ENCODE assay signal across 18 cellular contexts in the genomic region with DNA sequence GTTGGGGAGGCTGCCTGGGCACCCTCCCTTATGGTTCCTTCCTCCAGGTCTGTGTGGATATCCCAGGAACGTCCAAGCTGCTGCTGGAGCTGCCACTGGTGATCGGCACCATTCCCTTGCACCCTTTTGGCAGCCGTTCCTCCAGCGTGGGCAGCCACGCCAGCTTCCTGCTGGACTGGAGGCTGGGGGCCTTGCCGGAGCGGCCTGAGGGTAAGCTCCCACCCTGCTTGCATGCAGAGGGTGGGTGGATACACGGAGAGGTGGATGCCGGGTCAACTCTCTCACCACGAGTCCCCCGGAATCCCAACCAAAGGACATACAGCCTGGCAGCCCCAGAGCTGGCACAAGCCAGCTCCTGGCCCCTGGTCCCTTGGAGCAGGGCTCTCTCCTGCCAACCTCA. TPM values are rescaled to one million over a fixed set of nuclear protein-coding genes. Genes with fewer than 3 reads are reported as not detected.
DNase-seq lines count a peak whose midpoint lies in the region; ATAC-seq and TF ChIP-seq lines count a peak whose summit lies in the region.
"Had no signal": no experiment of that assay in that cellular context is flagged by ENCODE, and none has a peak within 500 bp of the region (broad histone marks: within the 10 kb centered on the region; RNA-seq: fewer than 3 reads in every experiment).

No MANE protein-coding gene starts in this region.

- peak overlapping the region; percentile 58 for H3K27ac Mint-ChIP-seq in stimulated activated effector memory CD8-positive, alpha-beta T cell treated with anti-CD3 and anti-CD28 coated beads, Interleukin-12 subunit alpha, Interleukin-12 subunit beta, amount 100 ng/mL, for 72 hours
- no peak overlapping the region for H3K27ac Mint-ChIP-seq in Calu3 (ENCODE audit: unreplicated experiment)

- peaks cover 50% of the 10 kb centered on the region for H3K4me1 Mint-ChIP-seq in stimulated activated effector memory CD8-positive, alpha-beta T cell treated with anti-CD3 and anti-CD28 coated beads, Interleukin-12 subunit alpha, Interleukin-12 subunit beta, amount 100 ng/mL, for 72 hours
- peaks cover 20% of the 10 kb centered on the region for H3K4me1 Mint-ChIP-seq in Calu3 (ENCODE audit: low read depth, unreplicated experiment)

- intact Hi-C loops in esophagus squamous epithelium (cut with DNase I) (no loop called here), posterior vena cava (cut with DNase I) (no loop called here), Calu3 (cut with micrococcal nuclease; ENCODE audit: unreplicated experiment) (no loop called here)

- TF ChIP-seq POLR2A in Peyer's patch (IDR thresholded peaks at IDR 0.05) (no peak), esophagus squamous epithelium (IDR thresholded peaks at IDR 0.05) (no peak)

- no TSS peak for BruUV-seq in Calu3 (replicated peaks; lab: Mats Ljungman, UMichigan)

- peaks cover 0 to 5% (median 0%) of the 10 kb centered on the region in 11 experiments; a peak in 4 of 22 replicates for H3K9me3 ChIP-seq in BLaER1 treated with 17β-estradiol and CSF1 and Interleukin-3, amounts not matched to agents 10 nM and 100 nM (replicated peaks in 1 of 11)
- no peaks in the 10 kb centered on the region for H3K9me3 ChIP-seq in Peyer's patch
- H3K9me3 ChIP-seq in esophagus squamous epithelium = no peaks in the 10 kb centered on the region
- H3K9me3 ChIP-seq: Caco-2, SJCRH30 had no signal

- H3K4me1 ChIP-seq in BLaER1 treated with 17β-estradiol and CSF1 and Interleukin-3, amounts not matched to agents 10 nM and 100 nM = peaks cover 36 to 70% (median 53%) of the 10 kb centered on the region in 10 experiments
- peaks cover 0 to 31% (median 13%) of the 10 kb centered on the region in 4 donors for H3K4me1 ChIP-seq in Peyer's patch
- peaks cover 16 to 65% (median 30%) of the 10 kb centered on the region in 3 donors for H3K4me1 ChIP-seq in esophagus squamous epithelium
- H3K4me1 ChIP-seq: SJCRH30 had no signal

- 95% methylated on average over 4 of the region's 11 CpGs; no CpG with 5 or more reads in 1 of the 2 donors for whole genome bisulfite sequencing in esophagus squamous epithelium, 2 donors

- TF ChIP-seq CTCF in Peyer's patch (IDR thresholded peaks at IDR 0.05) = no peak
- no peak for TF ChIP-seq CTCF in esophagus squamous epithelium (IDR thresholded peaks at IDR 0.05)
- no peak for TF ChIP-seq CTCF in Calu3 (IDR thresholded peaks at IDR 0.05; ENCODE audit: unreplicated experiment)

- peak overlapping the region in 2 of 11 experiments; percentile 98 to 99; a peak in 3 of 22 replicates for H3K4me2 ChIP-seq in BLaER1 treated with 17β-estradiol and CSF1 and Interleukin-3, amounts not matched to agents 10 nM and 100 nM

- no peaks in the 10 kb centered on the region for H3K27me3 ChIP-seq in BLaER1 treated with 17β-estradiol and CSF1 and Interleukin-3, amounts not matched to agents 10 nM and 100 nM
- H3K27me3 ChIP-seq in Peyer's patch (no peaks in the 10 kb centered on the region), esophagus squamous epithelium (no peaks in the 10 kb centered on the region)
- H3K27me3 ChIP-seq: SJCRH30 had no signal

- H3K36me3 ChIP-seq in BLaER1 treated with 17β-estradiol and CSF1 and Interleukin-3, amounts not matched to agents 10 nM and 100 nM = peaks cover 69 to 83% (median 75%) of the 10 kb centered on the region in 11 experiments
- H3K36me3 ChIP-seq in Peyer's patch (peaks cover 0 to 58% (median 0%) of the 10 kb centered on the region in 3 donors), esophagus squamous epithelium (peaks cover 17 to 68% (median 30%) of the 10 kb centered on the region in 3 donors)
- H3K36me3 ChIP-seq: SJCRH30 had no signal

- CTCF ChIA-PET in Calu3 (lab: Charles Lee) = interaction anchor here (1.3 kb wide), 1 partner anchor 19 kb away, joined by 3 read pairs; no protein-coding TSS in a partner anchor

- H3K9me3 Mint-ChIP-seq in stimulated activated effector memory CD8-positive, alpha-beta T cell treated with anti-CD3 and anti-CD28 coated beads, Interleukin-12 subunit alpha, Interleukin-12 subunit beta, amount 100 ng/mL, for 72 hours = no peaks in the 10 kb centered on the region
- no peaks in the 10 kb centered on the region for H3K9me3 Mint-ChIP-seq in Calu3 (ENCODE audit: low read depth, unreplicated experiment)

- no peak overlapping the region for H3K4me3 Mint-ChIP-seq in stimulated activated effector memory CD8-positive, alpha-beta T cell treated with anti-CD3 and anti-CD28 coated beads, Interleukin-12 subunit alpha, Interleukin-12 subunit beta, amount 100 ng/mL, for 72 hours
- no peak overlapping the region for H3K4me3 Mint-ChIP-seq in Calu3 (ENCODE audit: low read depth, unreplicated experiment)

- H3K4me3 ChIP-seq in BLaER1 treated with 17β-estradiol and CSF1 and Interleukin-3, amounts not matched to agents 10 nM and 100 nM = peak overlapping the region in 1 of 10 experiments; percentile 72; a peak in 2 of 20 replicates
- H3K4me3 ChIP-seq in Peyer's patch (peak overlapping the region; percentile 52 to 68 (median 64)), esophagus squamous epithelium (peak overlapping the region; percentile 39 to 78 (median 62))
- H3K4me3 ChIP-seq: K562, SJCRH30 had no signal

- H3K9ac ChIP-seq in BLaER1 treated with 17β-estradiol and CSF1 and Interleukin-3, amounts not matched to agents 10 nM and 100 nM = peak overlapping the region in 8 of 11 experiments; percentile 14 to 84 (median 24); a peak in 7 of 22 replicates

- no peak for ATAC-seq in stimulated activated effector memory CD8-positive, alpha-beta T cell treated with anti-CD3 and anti-CD28 coated beads, Interleukin-12 subunit alpha, Interleukin-12 subunit beta, amount 100 ng/mL, for 72 hours
- ATAC-seq in GM19023 (IDR thresholded peaks at IDR 0.05; ENCODE audit: unreplicated experiment) = no peak
- ATAC-seq: K562 had no signal

- peaks cover 33 to 75% (median 44%) of the 10 kb centered on the region in 11 experiments; a peak in 21 of 22 replicates for H4K20me1 ChIP-seq in BLaER1 treated with 17β-estradiol and CSF1 and Interleukin-3, amounts not matched to agents 10 nM and 100 nM

- DNase-seq in Peyer's patch (no peak), esophagus squamous epithelium (lab: John Stamatoyannopoulos, UW) (no peak), posterior vena cava (ENCODE audit: low spot score) (no peak), H4 (ENCODE audit: low spot score) (no peak), Calu3 (no peak)
- DNase-seq in stimulated activated effector memory CD8-positive, alpha-beta T cell treated with anti-CD3 and anti-CD28 coated beads, Interleukin-12 subunit alpha, Interleukin-12 subunit beta, amount 100 ng/mL, for 72 hours (ENCODE audit: low spot score in 2 of 2) = no peak
- DNase-seq: activated effector memory CD4-positive, alpha-beta T cell treated with Interleukin-2 at 50 U/mL for 16 hours; aorta; Caco-2; foreskin fibroblast; kidney; NCI-H187; NCI-H446 treated with DMSO at 0.1 percent for 48 hours; SJCRH30; stimulated activated CD4-positive, alpha-beta T cell treated with anti-CD3 and anti-CD28 coated beads, Interleukin-15, amount 100 ng/mL, for 24 hours had no signal

- H3K27ac ChIP-seq in BLaER1 treated with 17β-estradiol and CSF1 and Interleukin-3, amounts not matched to agents 10 nM and 100 nM = peak overlapping the region in 4 of 11 experiments; percentile 19 to 77 (median 26); a peak in 3 of 22 replicates
- H3K27ac ChIP-seq in Peyer's patch (peak overlapping the region in 3 of 4 donors; percentile 78 to 88 (median 86)), esophagus squamous epithelium (peak overlapping the region in 3 of 4 donors; percentile 92 to 94 (median 93))
- H3K27ac ChIP-seq: SJCRH30 had no signal

- H3K36me3 Mint-ChIP-seq in stimulated activated effector memory CD8-positive, alpha-beta T cell treated with anti-CD3 and anti-CD28 coated beads, Interleukin-12 subunit alpha, Interleukin-12 subunit beta, amount 100 ng/mL, for 72 hours = peaks cover 89% of the 10 kb centered on the region
- H3K36me3 Mint-ChIP-seq in Calu3 (ENCODE audit: insufficient read depth, unreplicated experiment) = peaks cover 47% of the 10 kb centered on the region

- H3K27me3 Mint-ChIP-seq in Calu3 (ENCODE audit: unreplicated experiment) = no peaks in the 10 kb centered on the region

RNA-seq across cellular contexts. Expression of gene ARRDC2, which starts 2.2 kb away (rescaled TPM):
- total RNA-seq in Peyer's patch (10 to 100 TPM; 26.8 to 94.9 (median 29.4) TPM), esophagus squamous epithelium (10 to 100 TPM; 12.4 to 37.2 (median 15.4) TPM), posterior vena cava (10 to 100 TPM; 21.0 to 25.2 TPM), Calu3 (2022) (15.8 and 23.0 TPM in 2 replicates)
- 8.7 and 9.3 TPM in 2 replicates for total RNA-seq in H4 (2014; rRNA removed; shearing (Covaris generic))

RNA-seq across cellular contexts. Expression of gene KCNN1, which starts 43.2 kb away (rescaled TPM):
- total RNA-seq in Peyer's patch (not detected), esophagus squamous epithelium (1 to 10 TPM in 1 of 4 donors, under 1 TPM in 1, not detected in 2; 0.22 to 3.1 TPM), posterior vena cava (under 1 TPM in 1 of 2 donors, not detected in 1; 0.33 TPM), Calu3 (2022) (not detected in 2 replicates)
- total RNA-seq in H4 (2014; rRNA removed; shearing (Covaris generic)) = 0.49 and 1.7 TPM in 2 replicates
- total RNA-seq: Caco-2, SJCRH30 had no signal
